In genomic region chr6:102641426-102641825, GRCh38 we compare ENCODE assay signal across 9 cellular contexts.
"Had no signal": no experiment of that assay in that cellular context is flagged by ENCODE, and none has a peak within 500 bp of the region (broad histone marks: within the 10 kb centered on the region; RNA-seq: fewer than 3 reads in every experiment).

No MANE protein-coding gene starts in this region.

- FAIRE-seq: H1, H54, HTR-8/SVneo, K562 had no signal

- H3K4me1 Mint-ChIP-seq: GM23338, H9 had no signal

- H3K4me3 Mint-ChIP-seq: GM23338, H9 had no signal

- H3K4me3 ChIP-seq: GM23338, K562 had no signal

- H3K27ac Mint-ChIP-seq: GM23338, H9 had no signal

- ATAC-seq: GM23338, K562 had no signal

- H3K9me3 Mint-ChIP-seq: GM23338 had no signal

- DNase-seq: H9, HCEC 1CT, IMR-90, KG1 had no signal
